9 cellular contexts compared by ENCODE assay signal in the genomic region with DNA sequence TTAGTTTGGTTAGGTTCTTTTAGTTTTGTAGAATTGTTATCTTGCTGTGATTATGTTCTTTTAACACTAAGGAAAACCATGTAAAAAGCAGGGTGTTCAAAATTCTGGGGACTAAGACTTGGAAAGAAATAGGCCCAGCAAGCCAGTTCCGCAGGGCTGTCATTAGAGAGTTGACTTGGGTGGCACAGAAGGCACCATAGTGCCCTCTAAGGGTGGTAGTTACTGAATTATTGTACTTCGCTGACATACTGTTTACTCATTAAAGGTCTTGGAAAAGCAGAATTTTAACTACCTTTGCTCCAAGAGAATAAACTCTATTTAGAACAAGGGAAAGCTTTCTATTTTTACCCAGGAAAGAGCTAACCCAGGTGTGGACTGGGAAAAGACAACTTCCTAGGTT.
DNase-seq lines count a peak whose midpoint lies in the region; ATAC-seq and TF ChIP-seq lines count a peak whose summit lies in the region.
"Had no signal": no experiment of that assay in that cellular context is flagged by ENCODE, and none has a peak within 500 bp of the region (broad histone marks: within the 10 kb centered on the region; RNA-seq: fewer than 3 reads in every experiment).

No MANE protein-coding gene starts in this region.

- no peaks in the 10 kb centered on the region for H3K36me3 ChIP-seq in esophagus squamous epithelium
- no peaks in the 10 kb centered on the region for H3K36me3 ChIP-seq in testis (ENCODE audit: low read depth, missing control alignments)

- H3K27ac ChIP-seq in esophagus squamous epithelium: no peak overlapping the region
- H3K27ac ChIP-seq in testis: no peak overlapping the region
- H3K27ac ChIP-seq: epithelial cell of prostate had no signal

- 40 to 42% methylated on average over 2 of the region's 2 CpGs for WGBS in esophagus squamous epithelium, 2 donors
- 65 to 75% methylated on average over 2 of the region's 2 CpGs for WGBS in testis, 2 donors

- H3K4me1 ChIP-seq in esophagus squamous epithelium (peaks cover 0 to 1% (median 0%) of the 10 kb centered on the region in 3 donors), testis (no peaks in the 10 kb centered on the region)

- H3K27me3 ChIP-seq in esophagus squamous epithelium (no peaks in the 10 kb centered on the region), testis (no peaks in the 10 kb centered on the region)

- TF ChIP-seq POLR2A in esophagus squamous epithelium (IDR thresholded peaks at IDR 0.05) (no peak), testis (IDR thresholded peaks at IDR 0.05) (no peak)

- H3K9me3 ChIP-seq in esophagus squamous epithelium (peaks cover 0 to 5% (median 0%) of the 10 kb centered on the region in 3 donors), testis (no peaks in the 10 kb centered on the region)

- DNase-seq in CD1c-positive myeloid dendritic cell (ENCODE audit: extremely low spot score) (peak; percentile 20), NCI-H748 treated with DMSO at 0.1 percent for 48 hours (lab: John Stamatoyannopoulos, UW) (peak; percentile 2), esophagus squamous epithelium (lab: John Stamatoyannopoulos, UW) (no peak), pons (ENCODE audit: low spot score) (peak; percentile 79), testis (no peak)

- intact Hi-C loops in esophagus squamous epithelium (cut with DNase I): loop anchor here (5.0 kb wide), 1 partner anchor 213 kb away; no protein-coding TSS in a partner anchor
- intact Hi-C loops in testis (cut with DNase I; ENCODE audit: low total_unique reads): loop anchor here (10.0 kb wide), 1 partner anchor 211 kb away; no protein-coding TSS in a partner anchor

- TF ChIP-seq CTCF in esophagus squamous epithelium (IDR thresholded peaks at IDR 0.05) (peak in 5 of 6 experiments; percentile 21 to 64 (median 47)), testis (IDR thresholded peaks at IDR 0.05) (no peak)

- H3K4me3 ChIP-seq in esophagus squamous epithelium: no peak overlapping the region
- H3K4me3 ChIP-seq in testis: no peak overlapping the region

- ATAC-seq in GM18907 (IDR thresholded peaks at IDR 0.05; ENCODE audit: unreplicated experiment): peak; percentile 71
- ATAC-seq in GM21825 (IDR thresholded peaks at IDR 0.05; ENCODE audit: unreplicated experiment): no peak
- ATAC-seq in GM21381 (IDR thresholded peaks at IDR 0.05; ENCODE audit: unreplicated experiment): no peak

Comparison
In these comparisons a context has a peak if more than half of its experiments do, and no peak if none do; other contexts are left out.
1. DNase-seq: peak in CD1c-positive myeloid dendritic cell (single experiment), NCI-H748 treated with DMSO at 0.1 percent for 48 hours (single experiment) and pons (single experiment); none in esophagus squamous epithelium (single experiment) and testis (single experiment).
2. CTCF ChIP-seq: peak in esophagus squamous epithelium (5 of 6); none in testis (0 of 3).